Comparison of ENCODE assay signal across 1 cellular context in the genomic region with DNA sequence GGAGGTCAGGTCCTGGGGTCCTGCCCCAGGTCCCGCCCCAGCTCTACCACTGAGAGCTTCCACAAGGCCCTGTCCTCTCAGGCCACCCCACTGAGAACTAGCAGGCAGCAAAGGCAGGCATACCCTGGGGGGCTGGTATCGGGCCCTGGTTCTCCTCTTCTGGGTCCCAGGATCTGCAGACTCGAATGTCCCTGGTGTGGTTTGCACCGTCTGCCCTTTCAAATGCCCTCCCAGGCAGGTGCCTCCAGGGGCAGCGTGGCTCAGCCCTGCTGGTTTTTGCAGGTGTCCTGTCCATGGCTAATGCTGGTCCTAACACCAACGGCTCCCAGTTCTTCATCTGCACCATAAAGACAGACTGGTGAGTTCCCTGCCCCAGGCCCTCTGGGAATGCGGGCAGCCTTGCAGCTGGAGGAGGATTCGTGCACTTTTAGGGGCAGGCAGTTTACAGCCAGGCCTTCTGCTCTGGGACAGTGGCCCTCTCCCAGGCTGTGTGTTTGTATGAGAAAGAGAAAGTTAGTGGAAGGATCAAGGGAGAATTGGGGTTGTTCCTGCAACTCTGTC.
TF ChIP-seq lines count a peak whose summit lies in the region.

No MANE protein-coding gene starts in this region.

TF ChIP-seq in K562, 482 proteins besides CTCF, POLR2A, EP300 and RAD21:
- no peak for TF ChIP-seq TBL1XR1 (IDR thresholded peaks at IDR 0.05; ENCODE audit: low read length in 2 of 2)
- no peak for TF ChIP-seq ZNF586 (CRISPR knock-in tag; conservative IDR thresholded peaks at IDR 0.05)
- TF ChIP-seq, protein P1, sequence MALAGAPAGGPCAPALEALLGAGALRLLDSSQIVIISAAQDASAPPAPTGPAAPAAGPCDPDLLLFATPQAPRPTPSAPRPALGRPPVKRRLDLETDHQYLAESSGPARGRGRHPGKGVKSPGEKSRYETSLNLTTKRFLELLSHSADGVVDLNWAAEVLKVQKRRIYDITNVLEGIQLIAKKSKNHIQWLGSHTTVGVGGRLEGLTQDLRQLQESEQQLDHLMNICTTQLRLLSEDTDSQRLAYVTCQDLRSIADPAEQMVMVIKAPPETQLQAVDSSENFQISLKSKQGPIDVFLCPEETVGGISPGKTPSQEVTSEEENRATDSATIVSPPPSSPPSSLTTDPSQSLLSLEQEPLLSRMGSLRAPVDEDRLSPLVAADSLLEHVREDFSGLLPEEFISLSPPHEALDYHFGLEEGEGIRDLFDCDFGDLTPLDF (CRISPR knock-in tag; IDR thresholded peaks at IDR 0.05) = 0 out of 2 replicates have a peak, but pooled peaks have one; percentile 1
- TF ChIP-seq CLOCK (CRISPR knock-in tag; IDR thresholded peaks at IDR 0.05; ENCODE audit: borderline replicate concordance) = no peak
- peak; percentile 59 for TF ChIP-seq RBFOX2 (IDR thresholded peaks at IDR 0.05; ENCODE audit: low read depth, low read length)
